ENCODE assay signal across 17 cellular contexts in genomic region chr12:93099777-93100176, GRCh38.
"Had no signal": no experiment of that assay in that cellular context is flagged by ENCODE, and none has a peak within 500 bp of the region (broad histone marks: within the 10 kb centered on the region; RNA-seq: fewer than 3 reads in every experiment).

No MANE protein-coding gene starts in this region.

- H3K27me3 ChIP-seq: adrenal gland, breast epithelium, colonic mucosa, dorsolateral prefrontal cortex, esophagus squamous epithelium, gastrocnemius medialis, spleen, thyroid gland, upper lobe of right lung had no signal

- H3K4me3 ChIP-seq: adrenal gland, breast epithelium, colonic mucosa, dorsolateral prefrontal cortex, esophagus squamous epithelium, gastrocnemius medialis, spleen, thyroid gland, upper lobe of right lung had no signal

- ATAC-seq: gastrocnemius medialis, upper lobe of right lung had no signal

- H3K27ac ChIP-seq: adrenal gland, breast epithelium, colonic mucosa, dorsolateral prefrontal cortex, esophagus squamous epithelium, gastrocnemius medialis, spleen, thyroid gland, upper lobe of right lung had no signal

- H3K4me1 ChIP-seq: adrenal gland, breast epithelium, colonic mucosa, esophagus squamous epithelium, thyroid gland, upper lobe of right lung had no signal

- H3K9me3 ChIP-seq: adrenal gland, breast epithelium, colonic mucosa, esophagus squamous epithelium, gastrocnemius medialis, spleen, thyroid gland, upper lobe of right lung had no signal

- H3K36me3 ChIP-seq: adrenal gland, breast epithelium, colonic mucosa, esophagus squamous epithelium, gastrocnemius medialis, spleen, thyroid gland, upper lobe of right lung had no signal

- DNase-seq: activated naive CD4-positive, alpha-beta T cell; activated T-cell treated with anti-CD3 and anti-CD28 coated beads, Interleukin-2, amount 50 U/mL, for 24 hours; adrenal gland; colonic mucosa; dorsolateral prefrontal cortex; esophagus squamous epithelium; gastrocnemius medialis; hippocampal formation; nephron progenitor cell; nucleus accumbens; spleen; stimulated activated CD4-positive, alpha-beta T cell treated with anti-CD3 and anti-CD28 coated beads, Interleukin-4, amount 100 ng/mL, for 1 hour; stimulated activated naive CD4-positive, alpha-beta T cell treated with Interleukin-2 at 50 U/mL for 16 hours; substantia nigra; thyroid gland; upper lobe of right lung had no signal
